ENCODE assay signal across 13 cellular contexts in genomic region chr1:111475706-111476105, GRCh38. TPM values are rescaled to one million over a fixed set of nuclear protein-coding genes. Genes with fewer than 3 reads are reported as not detected.
A peak's percentile ranks its signal among the peaks of the same experiment; 100 is the strongest.
DNase-seq lines count a peak whose midpoint lies in the region; ATAC-seq and TF ChIP-seq lines count a peak whose summit lies in the region.
"Had no signal": no experiment of that assay in that cellular context is flagged by ENCODE, and none has a peak within 500 bp of the region (broad histone marks: within the 10 kb centered on the region; RNA-seq: fewer than 3 reads in every experiment).

No MANE protein-coding gene starts in this region.

- H3K27ac ChIP-seq in heart left ventricle (peak overlapping the region in 10 of 12 donors; percentile 1 to 95 (median 18)), right atrium auricular region (peak overlapping the region in 1 of 2 donors; percentile 25), right cardiac atrium (ENCODE audit: low read length) (peak overlapping the region; percentile 13), tibial nerve (peak overlapping the region in 3 of 4 donors; percentile 57 to 71 (median 64))
- H3K27ac ChIP-seq: C4-2B, GM23248 had no signal

- WGBS in heart left ventricle, 4 donors: 69 to 86% (median 78%) methylated on average over 5 of the region's 5 CpGs
- WGBS in right cardiac atrium: 92% methylated on average over 5 of the region's 5 CpGs
- 72 to 82% methylated on average over 5 of the region's 5 CpGs for WGBS in tibial nerve, 2 donors

- TF ChIP-seq POLR2A in heart left ventricle (IDR thresholded peaks at IDR 0.05) (no peak), tibial nerve (IDR thresholded peaks at IDR 0.05) (no peak)

- H3K36me3 ChIP-seq in heart left ventricle (peaks cover 0 to 23% (median 8%) of the 10 kb centered on the region in 9 donors), right atrium auricular region (peaks cover 8% of the 10 kb centered on the region), tibial nerve (peaks cover 0 to 35% (median 0%) of the 10 kb centered on the region in 3 donors), BE2C (peaks cover 5% of the 10 kb centered on the region)

- DNase-seq in heart left ventricle (no peak), right atrium auricular region (ENCODE audit: low spot score) (no peak), NCI-H2107 treated with DMSO at 0.1 percent for 48 hours (lab: John Stamatoyannopoulos, UW; ENCODE audit: unreplicated experiment) (peak; percentile 85), right cardiac atrium (no peak), tibial nerve (ENCODE audit: low spot score in 2 of 2) (no peak), BE2C (no peak)
- DNase-seq: NCI-H1930, SIG-M5 had no signal

- peak overlapping the region in 1 of 12 donors; percentile 58 for H3K4me3 ChIP-seq in heart left ventricle
- H3K4me3 ChIP-seq in right atrium auricular region: no peak overlapping the region
- no peak overlapping the region for H3K4me3 ChIP-seq in right cardiac atrium (ENCODE audit: low read length)
- H3K4me3 ChIP-seq in tibial nerve: peak overlapping the region in 1 of 4 donors; percentile 34
- H3K4me3 ChIP-seq in BE2C (ENCODE audit: low read depth, low read length): no peak overlapping the region
- H3K4me3 ChIP-seq: GM23248 had no signal

- no peak for ATAC-seq in heart left ventricle
- ATAC-seq in right cardiac atrium: no peak
- ATAC-seq in GM18873 (IDR thresholded peaks at IDR 0.05; ENCODE audit: low FRiP score, unreplicated experiment): no peak
- no peak for ATAC-seq in GM21367 (IDR thresholded peaks at IDR 0.05; ENCODE audit: unreplicated experiment)

- H3K27me3 ChIP-seq in heart left ventricle (no peaks in the 10 kb centered on the region), right atrium auricular region (no peaks in the 10 kb centered on the region), right cardiac atrium (ENCODE audit: control insufficient read depth, insufficient read depth) (no peaks in the 10 kb centered on the region), tibial nerve (no peaks in the 10 kb centered on the region), BE2C (no peaks in the 10 kb centered on the region)

- intact Hi-C loops in heart left ventricle (cut with DNase I) (no loop called here), right cardiac atrium (cut with DNase I) (no loop called here)

- no peaks in the 10 kb centered on the region for H3K9me3 ChIP-seq in heart left ventricle
- H3K9me3 ChIP-seq in right atrium auricular region: no peaks in the 10 kb centered on the region
- no peaks in the 10 kb centered on the region for H3K9me3 ChIP-seq in right cardiac atrium (ENCODE audit: control insufficient read depth, low read length)
- H3K9me3 ChIP-seq in tibial nerve: no peaks in the 10 kb centered on the region
- no peaks in the 10 kb centered on the region for H3K9me3 ChIP-seq in BE2C

- TF ChIP-seq CTCF in heart left ventricle (IDR thresholded peaks at IDR 0.05): no peak
- TF ChIP-seq CTCF in right atrium auricular region (IDR thresholded peaks at IDR 0.05): no peak
- no peak for TF ChIP-seq CTCF in tibial nerve (IDR thresholded peaks at IDR 0.05)
- TF ChIP-seq CTCF in BE2C (IDR thresholded peaks at IDR 0.05; ENCODE audit: low read depth, low read length): no peak

- peaks cover 0 to 92% (median 37%) of the 10 kb centered on the region in 12 donors for H3K4me1 ChIP-seq in heart left ventricle
- H3K4me1 ChIP-seq in right atrium auricular region: peaks cover 0 to 34% of the 10 kb centered on the region in 2 donors
- peaks cover 6% of the 10 kb centered on the region for H3K4me1 ChIP-seq in right cardiac atrium (ENCODE audit: control insufficient read depth, insufficient read depth, low read length)
- peaks cover 0 to 14% (median 7%) of the 10 kb centered on the region in 4 donors for H3K4me1 ChIP-seq in tibial nerve
- H3K4me1 ChIP-seq in BE2C: no peaks in the 10 kb centered on the region

- no peak for TF ChIP-seq EP300 in tibial nerve (IDR thresholded peaks at IDR 0.05)

RNA-seq across cellular contexts. Expression of gene C1orf162, which starts 1.9 kb away (rescaled TPM):
- total RNA-seq in heart left ventricle: 10 to 100 TPM in 2 of 9 donors, 1 to 10 TPM in 7; 2.3 to 45.1 (median 6.5) TPM
- 1 to 10 TPM; 6.8 to 9.3 TPM for polyA plus RNA-seq in heart left ventricle
- 10 to 100 TPM in 1 of 2 donors, 1 to 10 TPM in 1; 9.6 to 33.6 TPM for total RNA-seq in right atrium auricular region
- total RNA-seq in right cardiac atrium: 10 to 100 TPM; 13.0 to 28.1 (median 18.0) TPM
- 13.5 TPM for polyA plus RNA-seq in right cardiac atrium
- 10 to 100 TPM; 19.4 to 59.1 (median 31.8) TPM for total RNA-seq in tibial nerve
- 0.88 TPM for polyA plus RNA-seq in BE2C (2012; ENCODE audit: insufficient read depth, insufficient read length, low read depth)
- total RNA-seq: GM23248 had no signal

RNA-seq across cellular contexts. Expression of gene ATP5PB, which starts 26.4 kb away (rescaled TPM):
- total RNA-seq in heart left ventricle: 100 to 1,000 TPM; 394 to 878 (median 625) TPM
- 100 to 1,000 TPM; 563 to 710 TPM for polyA plus RNA-seq in heart left ventricle
- total RNA-seq in right atrium auricular region: 100 to 1,000 TPM; 297 to 429 TPM
- 100 to 1,000 TPM; 433 to 505 (median 493) TPM for total RNA-seq in right cardiac atrium
- 918 TPM for polyA plus RNA-seq in right cardiac atrium
- 100 to 1,000 TPM in 2 of 4 donors, 10 to 100 TPM in 2; 91.2 to 176 (median 103) TPM for total RNA-seq in tibial nerve
- polyA plus RNA-seq in BE2C (2012; ENCODE audit: insufficient read depth, insufficient read length, low read depth): 558 TPM

RNA-seq across cellular contexts. Expression of gene WDR77, which starts 26.6 kb away (rescaled TPM):
- 10 to 100 TPM; 30.5 to 48.4 (median 34.0) TPM for total RNA-seq in heart left ventricle
- 10 to 100 TPM; 25.6 to 64.3 TPM for polyA plus RNA-seq in heart left ventricle
- total RNA-seq in right atrium auricular region: 10 to 100 TPM; 29.9 to 44.0 TPM
- total RNA-seq in right cardiac atrium: 10 to 100 TPM; 24.1 to 29.2 (median 27.9) TPM
- 28.2 TPM for polyA plus RNA-seq in right cardiac atrium
- total RNA-seq in tibial nerve: 10 to 100 TPM; 20.8 to 38.1 (median 30.4) TPM
- polyA plus RNA-seq in BE2C (2012; ENCODE audit: insufficient read depth, insufficient read length, low read depth): 64.6 TPM

RNA-seq across cellular contexts. Expression of gene ADORA3, which starts 27.7 kb away (rescaled TPM):
- total RNA-seq in heart left ventricle (1 to 10 TPM in 7 of 9 donors, under 1 TPM in 2; 0.12 to 6.2 (median 2.2) TPM), right atrium auricular region (10 to 100 TPM in 1 of 2 donors, 1 to 10 TPM in 1; 2.0 to 11.3 TPM), right cardiac atrium (10 to 100 TPM in 1 of 4 donors, 1 to 10 TPM in 3; 5.4 to 10.9 (median 9.9) TPM), tibial nerve (10 to 100 TPM in 2 of 4 donors, 1 to 10 TPM in 2; 5.3 to 17.5 (median 9.9) TPM)
- polyA plus RNA-seq in heart left ventricle (1 to 10 TPM; 1.2 to 1.5 TPM), right cardiac atrium (2.0 TPM)
- not detected for polyA plus RNA-seq in BE2C (2012; ENCODE audit: insufficient read depth, insufficient read length, low read depth)
- total RNA-seq: GM23248, neural crest cell had no signal
- polyA plus RNA-seq: GM23248 had no signal

RNA-seq across cellular contexts. Expression of gene TMIGD3, which starts 27.7 kb away (rescaled TPM):
- total RNA-seq in heart left ventricle (10 to 100 TPM in 1 of 9 donors, 1 to 10 TPM in 4, under 1 TPM in 2, not detected in 2; 0.46 to 26.4 (median 2.2) TPM), right atrium auricular region (1 to 10 TPM in 1 of 2 donors, under 1 TPM in 1; 0.63 to 4.8 TPM), right cardiac atrium (1 to 10 TPM in 3 of 4 donors, under 1 TPM in 1; 0.82 to 9.5 (median 3.7) TPM), tibial nerve (1 to 10 TPM in 2 of 4 donors, under 1 TPM in 2; 0.59 to 9.6 (median 2.3) TPM)
- polyA plus RNA-seq in heart left ventricle (1 to 10 TPM; 1.1 TPM), right cardiac atrium (2.1 TPM)
- polyA plus RNA-seq in BE2C (2012; ENCODE audit: insufficient read depth, insufficient read length, low read depth): not detected
- total RNA-seq: GM23248, neural crest cell had no signal
- polyA plus RNA-seq: GM23248 had no signal
